ENCODE assay signal across 26 cellular contexts in genomic region chr21:25811186-25811585, GRCh38.
"Had no signal": no experiment of that assay in that cellular context is flagged by ENCODE, and none has a peak within 500 bp of the region (broad histone marks: within the 10 kb centered on the region; RNA-seq: fewer than 3 reads in every experiment).

No MANE protein-coding gene starts in this region.

- H3K27ac ChIP-seq: colonic mucosa, coronary artery, dorsolateral prefrontal cortex, epithelial cell of prostate, esophagus muscularis mucosa, esophagus squamous epithelium, foreskin keratinocyte, gastrocnemius medialis, gastroesophageal sphincter, heart left ventricle, heart right ventricle had no signal

- H3K9me3 ChIP-seq: colonic mucosa, esophagus muscularis mucosa, esophagus squamous epithelium, gastrocnemius medialis, gastroesophageal sphincter, heart left ventricle, heart right ventricle had no signal

- ATAC-seq: effector memory CD8-positive, alpha-beta T cell; esophagus mucosa; foreskin keratinocyte; gastrocnemius medialis; gastroesophageal sphincter; heart left ventricle; heart right ventricle had no signal

- H3K36me3 ChIP-seq: colonic mucosa, esophagus muscularis mucosa, esophagus squamous epithelium, gastrocnemius medialis, gastroesophageal sphincter, heart left ventricle, heart right ventricle had no signal

- H3K4me3 ChIP-seq: colonic mucosa, coronary artery, dorsolateral prefrontal cortex, esophagus muscularis mucosa, esophagus squamous epithelium, gastrocnemius medialis, gastroesophageal sphincter, heart left ventricle, heart right ventricle had no signal

- H3K4me1 ChIP-seq: esophagus muscularis mucosa, esophagus squamous epithelium, gastrocnemius medialis, gastroesophageal sphincter, heart left ventricle, heart right ventricle had no signal

- H3K27me3 ChIP-seq: colonic mucosa, esophagus muscularis mucosa, esophagus squamous epithelium, foreskin keratinocyte, gastrocnemius medialis, gastroesophageal sphincter, heart left ventricle, heart right ventricle had no signal

- DNase-seq: colonic mucosa; cortex of kidney; dermis blood vessel endothelial cell; dorsolateral prefrontal cortex; effector CD4-positive, alpha-beta T cell; effector CD8-positive, alpha-beta T cell; effector memory CD4-positive, alpha-beta T cell; effector memory CD8-positive, alpha-beta T cell; endodermal cell; erythroblast; esophagus squamous epithelium; foreskin fibroblast; foreskin keratinocyte; foreskin melanocyte; gastrocnemius medialis; glutamatergic neuron; head of caudate nucleus; heart left ventricle; heart right ventricle had no signal

- FAIRE-seq: colon, endothelial cell of umbilical vein had no signal
